ENCODE assay signal across 1 cellular context in genomic region chr5:179860301-179860700, GRCh38.
TF ChIP-seq lines count a peak whose summit lies in the region.

No MANE protein-coding gene starts in this region.

TF ChIP-seq in WTC11, 78 proteins besides CTCF, POLR2A, EP300 and RAD21 (continued from another document):
- TF ChIP-seq ERG (CRISPR knock-in tag; IDR thresholded peaks at IDR 0.05) = no peak
- no peak for TF ChIP-seq ZNF416 (CRISPR knock-in tag; IDR thresholded peaks at IDR 0.05)
- TF ChIP-seq ATF2 (CRISPR knock-in tag; IDR thresholded peaks at IDR 0.05; ENCODE audit: borderline replicate concordance, low read depth) = no peak
- TF ChIP-seq CDX4 (CRISPR knock-in tag; IDR thresholded peaks at IDR 0.05; ENCODE audit: borderline replicate concordance) = no peak
